ENCODE assay signal across 9 cellular contexts in the genomic region with DNA sequence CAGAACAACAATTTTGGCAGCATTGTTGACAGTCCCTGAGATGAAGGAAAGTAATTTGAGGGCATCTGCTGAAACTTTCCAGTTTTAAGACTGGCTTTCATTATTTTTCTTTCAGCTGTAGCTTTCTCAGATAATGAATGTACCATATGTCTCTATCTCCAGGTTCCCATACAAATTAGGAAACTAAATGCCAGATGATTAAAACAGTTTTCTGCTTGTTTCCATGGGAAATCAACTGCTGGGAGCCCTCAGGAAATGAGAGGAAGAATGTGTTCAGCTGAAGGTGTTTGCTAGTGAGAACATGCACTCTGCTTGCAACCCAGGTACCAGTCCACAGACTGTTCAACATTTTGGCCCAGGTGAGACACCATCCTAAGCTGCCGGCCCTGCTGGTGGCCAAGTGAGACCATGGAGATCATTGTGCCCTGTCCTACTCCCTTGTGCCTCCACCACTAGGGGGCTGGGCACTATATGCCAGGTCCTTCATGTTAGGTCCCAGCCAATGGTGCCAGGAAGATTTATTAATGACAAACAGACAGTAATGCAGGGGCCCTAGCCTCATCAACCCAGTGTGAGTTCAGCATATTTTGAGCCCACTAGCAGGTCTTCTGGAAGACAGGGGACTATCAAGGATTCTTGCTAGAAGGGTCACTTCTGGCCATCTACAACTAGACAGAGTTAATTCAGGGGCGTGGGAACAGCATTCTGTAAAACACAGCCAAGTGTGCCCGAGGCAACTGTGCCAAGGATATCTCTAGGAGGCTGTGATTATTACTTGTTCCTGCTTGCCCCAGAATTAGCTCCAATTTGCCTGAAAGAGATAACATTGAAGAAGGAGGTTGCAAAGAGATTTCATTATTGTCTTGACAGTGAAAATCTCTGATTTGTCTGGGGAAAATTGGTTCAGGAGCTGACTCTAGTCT. TPM values are rescaled to one million over a fixed set of nuclear protein-coding genes. Genes with fewer than 3 reads are reported as not detected.
DNase-seq lines count a peak whose midpoint lies in the region; ATAC-seq and TF ChIP-seq lines count a peak whose summit lies in the region.
"Had no signal": no experiment of that assay in that cellular context is flagged by ENCODE, and none has a peak within 500 bp of the region (broad histone marks: within the 10 kb centered on the region; RNA-seq: fewer than 3 reads in every experiment).

No MANE protein-coding gene starts in this region.

- peak overlapping the region; percentile 99 for H3K27ac Mint-ChIP-seq in CD4-positive, alpha-beta T cell
- no peak overlapping the region for H3K27ac Mint-ChIP-seq in T-helper 2 cell treated with Interferon-gamma antibody and Interleukin-4, amounts not matched to agents 5 μg/mL and 100 μg/mL, for 36 hours
- H3K27ac Mint-ChIP-seq: stimulated activated naive CD8-positive, alpha-beta T cell treated with anti-CD3 and anti-CD28 coated beads, Interleukin-15, Interleukin-2, amounts not matched to agents 100 ng/mL and 50 ng/mL, for 24 hours had no signal

- peaks cover 90% of the 10 kb centered on the region for H3K4me1 Mint-ChIP-seq in CD4-positive, alpha-beta T cell (ENCODE audit: low read depth)
- H3K4me1 Mint-ChIP-seq in T-helper 2 cell treated with Interferon-gamma antibody and Interleukin-4, amounts not matched to agents 5 μg/mL and 100 μg/mL, for 36 hours (ENCODE audit: low read depth), result peaks cover 66% of the 10 kb centered on the region

- TF ChIP-seq POLR2A in right lobe of liver (IDR thresholded peaks at IDR 0.05), result no peak

- WGBS in right lobe of liver (ENCODE audit: insufficient coverage, low coverage, low lambda C conversion rate, missing lambda C conversion rate), result 53% methylated on average over 3 of the region's 3 CpGs

- in situ Hi-C loops in astrocyte of the spinal cord (cut with HindIII; ENCODE audit: low sequenced_read_pairs), result no loop called here

- peaks cover 4% of the 10 kb centered on the region for H3K9me3 Mint-ChIP-seq in CD4-positive, alpha-beta T cell
- peaks cover 21% of the 10 kb centered on the region for H3K9me3 Mint-ChIP-seq in T-helper 2 cell treated with Interferon-gamma antibody and Interleukin-4, amounts not matched to agents 5 μg/mL and 100 μg/mL, for 36 hours

- H3K27me3 ChIP-seq in CD4-positive, alpha-beta T cell (ENCODE audit: control insufficient read depth, insufficient read depth, low read length), result no peaks in the 10 kb centered on the region
- H3K27me3 ChIP-seq in HL-60 (ENCODE audit: insufficient read depth, poor library complexity, severe bottlenecking) (no peaks in the 10 kb centered on the region), right lobe of liver (no peaks in the 10 kb centered on the region)

- no peak for DNase-seq in CD4-positive, alpha-beta T cell
- peak in 1 of 2 experiments; percentile 46 for DNase-seq in HL-60 (ENCODE audit: low read depth in 1 of 2, low spot score in 1 of 2)
- DNase-seq in astrocyte of the spinal cord (ENCODE audit: low read depth, low spot score), result no peak
- no peak for DNase-seq in right lobe of liver
- DNase-seq in T-helper 2 cell treated with Interferon-gamma antibody and Interleukin-4, amounts not matched to agents 5 μg/mL and 100 μg/mL, for 36 hours (ENCODE audit: low spot score), result no peak

- H3K4me3 Mint-ChIP-seq in CD4-positive, alpha-beta T cell, result no peak overlapping the region
- H3K4me3 Mint-ChIP-seq in T-helper 2 cell treated with Interferon-gamma antibody and Interleukin-4, amounts not matched to agents 5 μg/mL and 100 μg/mL, for 36 hours, result no peak overlapping the region
- H3K4me3 Mint-ChIP-seq: stimulated activated naive CD8-positive, alpha-beta T cell treated with anti-CD3 and anti-CD28 coated beads, Interleukin-15, Interleukin-2, amounts not matched to agents 100 ng/mL and 50 ng/mL, for 24 hours had no signal

- H3K9me3 ChIP-seq in CD4-positive, alpha-beta T cell (ENCODE audit: control insufficient read depth, low read length), result peaks cover 11% of the 10 kb centered on the region
- no peaks in the 10 kb centered on the region for H3K9me3 ChIP-seq in right lobe of liver

- peak; percentile 17 for TF ChIP-seq CTCF in CD4-positive, alpha-beta T cell (IDR thresholded peaks at IDR 0.05)
- TF ChIP-seq CTCF in HL-60 (IDR thresholded peaks at IDR 0.05; ENCODE audit: insufficient read depth, low read length) (peak; percentile 68), astrocyte of the spinal cord (IDR thresholded peaks at IDR 0.05; ENCODE audit: low read depth, low read length) (peak; percentile 42), right lobe of liver (IDR thresholded peaks at IDR 0.05) (peak in 3 of 4 donors; percentile 20 to 31 (median 30))

- CTCF ChIA-PET in CD4-positive, alpha-beta T cell (lab: Charles Lee), result interaction anchor here (1.4 to 3.0 kb wide), 4 partner anchors 11 to 147 kb away, joined by 3 to 9 read pairs (median 8); no protein-coding TSS in a partner anchor

- no peak overlapping the region for H3K4me3 ChIP-seq in HL-60 (replicated peaks; ENCODE audit: insufficient read depth, low read length)
- no peak overlapping the region for H3K4me3 ChIP-seq in astrocyte of the spinal cord (ENCODE audit: low read depth, low read length)
- no peak overlapping the region for H3K4me3 ChIP-seq in right lobe of liver

- H3K36me3 Mint-ChIP-seq in CD4-positive, alpha-beta T cell (ENCODE audit: low read depth), result peaks cover 48% of the 10 kb centered on the region
- peaks cover 42% of the 10 kb centered on the region for H3K36me3 Mint-ChIP-seq in T-helper 2 cell treated with Interferon-gamma antibody and Interleukin-4, amounts not matched to agents 5 μg/mL and 100 μg/mL, for 36 hours (ENCODE audit: low read depth)

- no peaks in the 10 kb centered on the region for H3K27me3 Mint-ChIP-seq in CD4-positive, alpha-beta T cell
- no peaks in the 10 kb centered on the region for H3K27me3 Mint-ChIP-seq in T-helper 2 cell treated with Interferon-gamma antibody and Interleukin-4, amounts not matched to agents 5 μg/mL and 100 μg/mL, for 36 hours (ENCODE audit: low read depth)
- H3K27me3 Mint-ChIP-seq: stimulated activated naive CD8-positive, alpha-beta T cell treated with anti-CD3 and anti-CD28 coated beads, Interleukin-15, Interleukin-2, amounts not matched to agents 100 ng/mL and 50 ng/mL, for 24 hours had no signal

- no peaks in the 10 kb centered on the region for H3K36me3 ChIP-seq in right lobe of liver

- no peak for ATAC-seq in CD4-positive, alpha-beta T cell (ENCODE audit: poor library complexity)
- ATAC-seq in right lobe of liver (peak; percentile 41 to 66 (median 42)), GM21737 (IDR thresholded peaks at IDR 0.05; ENCODE audit: unreplicated experiment) (no peak), GM21360 (IDR thresholded peaks at IDR 0.05; ENCODE audit: unreplicated experiment) (no peak), HG03342 (IDR thresholded peaks at IDR 0.05; ENCODE audit: unreplicated experiment) (no peak)

- POLR2A ChIA-PET in CD4-positive, alpha-beta T cell (lab: Charles Lee), result interaction anchor here (0.6 to 5.6 kb wide), 8 partner anchors 7 to 346 kb away, joined by 3 to 71 read pairs (median 4); partner anchors contain the start of gene LRRC8C

- intact Hi-C loops in CD4-positive, alpha-beta T cell (cut with DNase I, micrococcal nuclease), result no loop called here
- intact Hi-C loops in right lobe of liver (cut with DNase I), result no loop called here

- H3K27ac ChIP-seq in CD4-positive, alpha-beta T cell (ENCODE audit: low read depth, low read length), result no peak overlapping the region
- H3K27ac ChIP-seq in HL-60 (replicated peaks), result no peak overlapping the region
- H3K27ac ChIP-seq in right lobe of liver, result no peak overlapping the region

- no peaks in the 10 kb centered on the region for H3K4me1 ChIP-seq in right lobe of liver

RNA-seq across cellular contexts. Expression of gene LRRC8C, which starts 17.0 kb away (rescaled TPM):
- total RNA-seq in CD4-positive, alpha-beta T cell, result 10 to 100 TPM; 28.4 to 30.2 TPM
- total RNA-seq in right lobe of liver, result 1 to 10 TPM in 5 of 6 experiments, under 1 TPM in 1; 0.53 to 2.0 (median 1.2) TPM

Comparison
In these comparisons a context has a peak if more than half of its experiments do, and no peak if none do; other contexts are left out.
1. ATAC-seq: peak in right lobe of liver (4 of 4); none in CD4-positive, alpha-beta T cell (single experiment), GM21737 (single experiment), GM21360 (single experiment) and HG03342 (single experiment).
2. CTCF ChIP-seq: peak in every context shown above with its lines; median percentile 68 in HL-60; 42 in astrocyte of the spinal cord; 30 in right lobe of liver; 17 in CD4-positive, alpha-beta T cell.
3. RNA of gene LRRC8C, which starts 17.0 kb away (total RNA-seq): 28.4 to 30.2 TPM in CD4-positive, alpha-beta T cell; 0.53 to 2.0 TPM in right lobe of liver; every median in the first group is over 4 times any median in the second.